In genomic region chr7:28349637-28350036, GRCh38 we compare ENCODE assay signal across 1 cellular context.
TF ChIP-seq lines count a peak whose summit lies in the region.

No MANE protein-coding gene starts in this region.

TF ChIP-seq in SK-N-SH, 30 proteins besides CTCF, POLR2A, EP300 and RAD21 (continued from another document):
- TF ChIP-seq FOXJ3 (CRISPR knock-in tag; IDR thresholded peaks at IDR 0.05) (no peak), RFX5 (IDR thresholded peaks at IDR 0.05; ENCODE audit: low read length) (no peak), SMC3 (IDR thresholded peaks at IDR 0.05; ENCODE audit: low read depth, low read length) (no peak), EZH2phosphoT487 (IDR thresholded peaks at IDR 0.05; ENCODE audit: borderline replicate concordance, low read depth) (no peak)
TF ChIP-seq in SK-N-SH: peak in this region for 1.
